ENCODE assay signal across 14 cellular contexts in genomic region chr2:56680971-56681631, GRCh38.
DNase-seq lines count a peak whose midpoint lies in the region; TF ChIP-seq lines count a peak whose summit lies in the region.
"Had no signal": no experiment of that assay in that cellular context is flagged by ENCODE, and none has a peak within 500 bp of the region (broad histone marks: within the 10 kb centered on the region; RNA-seq: fewer than 3 reads in every experiment).

No MANE protein-coding gene starts in this region.

- DNase-seq in GM04503 (ENCODE audit: low read depth) (peak; percentile 55), SJSA1 (ENCODE audit: low read depth in 1 of 2, low spot score in 2 of 2) (peak in 1 of 2 experiments; percentile 28), fibroblast of peridontal ligament (ENCODE audit: extremely low read depth) (peak; percentile 59), retinal pigment epithelial cell (ENCODE audit: low read depth) (peak; percentile 75), mesenteric fat pad (ENCODE audit: low spot score) (no peak), NCI-H2171 (lab: John Stamatoyannopoulos, UW) (no peak), NCI-H526 treated with DMSO at 0.1 percent for 48 hours (lab: John Stamatoyannopoulos, UW) (no peak)
- no peak for DNase-seq in stimulated activated naive CD4-positive, alpha-beta T cell (lab: John Stamatoyannopoulos, UW)
- DNase-seq: activated CD4-positive, alpha-beta T cell treated with anti-CD3 and anti-CD28 coated beads, Interleukin-2, amount 10 ng/mL, durations not matched to agents 7 days and 5 days; amygdala; GOT3; NCI-H1092; upper lobe of right lung had no signal

- no peaks in the 10 kb centered on the region for H3K36me3 ChIP-seq in SJSA1
- H3K36me3 ChIP-seq: upper lobe of right lung had no signal

- peaks cover 15% of the 10 kb centered on the region for H3K4me1 ChIP-seq in SJSA1 (replicated peaks)
- H3K4me1 ChIP-seq: upper lobe of right lung had no signal

- no peak for TF ChIP-seq CTCF in retinal pigment epithelial cell (conservative IDR thresholded peaks at IDR 0.05; ENCODE audit: low read depth, low read length)

- no peaks in the 10 kb centered on the region for H3K9me3 ChIP-seq in SJSA1 (replicated peaks)
- H3K9me3 ChIP-seq: upper lobe of right lung had no signal

- H3K27ac ChIP-seq in SJSA1 = 0 out of 2 replicates have a peak overlapping the region, but pooled peaks have one; percentile 8
- H3K27ac ChIP-seq: C4-2B, upper lobe of right lung had no signal

- H3K27me3 ChIP-seq in SJSA1 (replicated peaks) = no peaks in the 10 kb centered on the region
- H3K27me3 ChIP-seq: upper lobe of right lung had no signal

- H3K4me3 ChIP-seq in SJSA1 = no peak overlapping the region
- no peak overlapping the region for H3K4me3 ChIP-seq in retinal pigment epithelial cell (ENCODE audit: low read length)
- H3K4me3 ChIP-seq: upper lobe of right lung had no signal

Comparison
In these comparisons a context has a peak if more than half of its experiments do, and no peak if none do; other contexts are left out.
1. DNase-seq: peak in GM04503 (single experiment), fibroblast of peridontal ligament (single experiment) and retinal pigment epithelial cell (single experiment); none in stimulated activated naive CD4-positive, alpha-beta T cell (0 of 6), mesenteric fat pad (single experiment), NCI-H2171 (single experiment) and NCI-H526 treated with DMSO at 0.1 percent for 48 hours (single experiment).